In genomic region chr3:160115387-160115786, GRCh38 we compare ENCODE assay signal across 17 cellular contexts.
DNase-seq lines count a peak whose midpoint lies in the region; ATAC-seq, FAIRE-seq and TF ChIP-seq lines count a peak whose summit lies in the region.
"Had no signal": no experiment of that assay in that cellular context is flagged by ENCODE, and none has a peak within 500 bp of the region (broad histone marks: within the 10 kb centered on the region; RNA-seq: fewer than 3 reads in every experiment).

No MANE protein-coding gene starts in this region.

- H3K4me3 Mint-ChIP-seq in natural killer cell treated with Interleukin-12 subunit alpha and Interleukin-12 subunit beta and Interleukin-15 and Interleukin-18, amount 100 ng/mL, for 72 hours = no peak overlapping the region
- H3K4me3 Mint-ChIP-seq in natural killer cell = no peak overlapping the region
- H3K4me3 Mint-ChIP-seq: CD4-positive, CD25-positive, alpha-beta regulatory T cell had no signal

- TF ChIP-seq RAD21 in liver (IDR thresholded peaks at IDR 0.05) = no peak

- no peak for TF ChIP-seq CTCF in natural killer cell (IDR thresholded peaks at IDR 0.05)
- TF ChIP-seq CTCF in liver (IDR thresholded peaks at IDR 0.05; ENCODE audit: low read depth, low read length, missing input control) = peak; percentile 6
- no peak for TF ChIP-seq CTCF in pancreas (IDR thresholded peaks at IDR 0.05)

- no peaks in the 10 kb centered on the region for H3K36me3 ChIP-seq in liver (ENCODE audit: control insufficient read depth in 4 of 4, insufficient read depth in 3 of 4, low read depth in 1 of 4, low read length in 3 of 4)
- no peaks in the 10 kb centered on the region for H3K36me3 ChIP-seq in pancreas
- H3K36me3 ChIP-seq: BLaER1 treated with 17β-estradiol and CSF1 and Interleukin-3, amounts not matched to agents 10 nM and 100 nM; HAP-1 had no signal

- H3K27me3 Mint-ChIP-seq in natural killer cell treated with Interleukin-12 subunit alpha and Interleukin-12 subunit beta and Interleukin-15 and Interleukin-18, amount 100 ng/mL, for 72 hours = peaks cover 5 to 22% of the 10 kb centered on the region in 2 donors
- peaks cover 0 to 6% of the 10 kb centered on the region in 2 donors for H3K27me3 Mint-ChIP-seq in natural killer cell (ENCODE audit: low read depth in 2 of 2)

- H3K27ac Mint-ChIP-seq in natural killer cell treated with Interleukin-12 subunit alpha and Interleukin-12 subunit beta and Interleukin-15 and Interleukin-18, amount 100 ng/mL, for 72 hours = no peak overlapping the region
- no peak overlapping the region for H3K27ac Mint-ChIP-seq in natural killer cell
- H3K27ac Mint-ChIP-seq: CD4-positive, CD25-positive, alpha-beta regulatory T cell had no signal

- H3K27me3 ChIP-seq in liver (ENCODE audit: control insufficient read depth in 4 of 4, insufficient read depth in 4 of 4, low read length in 3 of 4) (no peaks in the 10 kb centered on the region), pancreas (no peaks in the 10 kb centered on the region)
- H3K27me3 ChIP-seq: BLaER1 treated with 17β-estradiol and CSF1 and Interleukin-3, amounts not matched to agents 10 nM and 100 nM had no signal

- peaks cover 3% of the 10 kb centered on the region for H3K9me3 Mint-ChIP-seq in natural killer cell treated with Interleukin-12 subunit alpha and Interleukin-12 subunit beta and Interleukin-15 and Interleukin-18, amount 100 ng/mL, for 72 hours
- peaks cover 0 to 3% of the 10 kb centered on the region in 2 donors for H3K9me3 Mint-ChIP-seq in natural killer cell

- ATAC-seq in natural killer cell treated with Interleukin-12 subunit alpha and Interleukin-12 subunit beta and Interleukin-15 and Interleukin-18, amount 100 ng/mL, for 72 hours = peak; percentile 9 to 48
- ATAC-seq in natural killer cell = no peak
- ATAC-seq in pancreas = peak; percentile 68 to 91 (median 86)

- FAIRE-seq in pancreas (lab: Jason Lieb, UNC) = no peak
- FAIRE-seq: G401.6, GM12891, GM19239, H1 had no signal

- intact Hi-C loops in natural killer cell (cut with micrococcal nuclease) (no loop called here), pancreas (cut with DNase I) (no loop called here)

- no peaks in the 10 kb centered on the region for H3K9me3 ChIP-seq in liver (ENCODE audit: control insufficient read depth in 4 of 4, low read length in 3 of 4)
- H3K9me3 ChIP-seq in pancreas = no peaks in the 10 kb centered on the region

- DNase-seq in natural killer cell treated with Interleukin-12 subunit alpha and Interleukin-12 subunit beta and Interleukin-15 and Interleukin-18, amount 100 ng/mL, for 72 hours (ENCODE audit: low spot score) = no peak
- DNase-seq in natural killer cell (no peak), pancreas (peak in 3 of 6 donors; percentile 32 to 52 (median 46)), KG1 (lab: John Stamatoyannopoulos, UW) (no peak), NCI-H510A (lab: John Stamatoyannopoulos, UW) (no peak), UCSD-AML1 (lab: John Stamatoyannopoulos, UW; ENCODE audit: unreplicated experiment) (no peak)
- DNase-seq: ACHN; CD4-positive, CD25-positive, alpha-beta regulatory T cell; DMS 273 treated with DMSO at 0.1 percent for 48 hours; EL had no signal

- H3K4me3 ChIP-seq in liver (ENCODE audit: low read depth in 1 of 3, low read length in 3 of 3) (no peak overlapping the region), pancreas (no peak overlapping the region)
- H3K4me3 ChIP-seq: BLaER1 treated with 17β-estradiol and CSF1 and Interleukin-3, amounts not matched to agents 10 nM and 100 nM; HAP-1 had no signal

- H3K36me3 Mint-ChIP-seq in natural killer cell treated with Interleukin-12 subunit alpha and Interleukin-12 subunit beta and Interleukin-15 and Interleukin-18, amount 100 ng/mL, for 72 hours = peaks cover 5% of the 10 kb centered on the region
- no peaks in the 10 kb centered on the region for H3K36me3 Mint-ChIP-seq in natural killer cell
- H3K36me3 Mint-ChIP-seq: CD4-positive, CD25-positive, alpha-beta regulatory T cell had no signal

- no peak overlapping the region for H3K9ac ChIP-seq in liver (ENCODE audit: low read depth in 1 of 2, low read length in 2 of 2)
- H3K9ac ChIP-seq: BLaER1 treated with 17β-estradiol and CSF1 and Interleukin-3, amounts not matched to agents 10 nM and 100 nM had no signal

- 64% methylated on average over 2 of the region's 2 CpGs for WGBS in liver
- WGBS in pancreas, 2 donors = 50 to 58% methylated on average over 2 of the region's 2 CpGs

- H3K4me1 ChIP-seq in liver (ENCODE audit: control insufficient read depth in 4 of 4, insufficient read depth in 4 of 4, low read length in 3 of 4) (peaks cover 8 to 11% (median 9%) of the 10 kb centered on the region in 4 donors), pancreas (peaks cover 0 to 5% (median 5%) of the 10 kb centered on the region in 3 donors)
- H3K4me1 ChIP-seq: BLaER1 treated with 17β-estradiol and CSF1 and Interleukin-3, amounts not matched to agents 10 nM and 100 nM had no signal

- H3K27ac ChIP-seq in liver (ENCODE audit: low read depth in 1 of 2, low read length in 2 of 2) (no peak overlapping the region), pancreas (no peak overlapping the region)
- H3K27ac ChIP-seq: BLaER1 treated with 17β-estradiol and CSF1 and Interleukin-3, amounts not matched to agents 10 nM and 100 nM had no signal

- no peaks in the 10 kb centered on the region for H3K4me1 Mint-ChIP-seq in natural killer cell treated with Interleukin-12 subunit alpha and Interleukin-12 subunit beta and Interleukin-15 and Interleukin-18, amount 100 ng/mL, for 72 hours (ENCODE audit: low read depth in 2 of 2)
- H3K4me1 Mint-ChIP-seq in natural killer cell = no peaks in the 10 kb centered on the region

TF ChIP-seq in liver, 16 proteins besides CTCF, POLR2A, EP300 and RAD21:
- TF ChIP-seq NR2F2 (IDR thresholded peaks at IDR 0.05) (no peak), RXRA (IDR thresholded peaks at IDR 0.05) (peak in 1 of 2 donors; percentile 14), HNF4A (conservative IDR thresholded peaks at IDR 0.05) (peak in 1 of 2 donors; percentile 16)

Comparison
In these comparisons a context has a peak if more than half of its experiments do, and no peak if none do; other contexts are left out.
1. ATAC-seq: peak in natural killer cell treated with Interleukin-12 subunit alpha and Interleukin-12 subunit beta and Interleukin-15 and Interleukin-18, amount 100 ng/mL, for 72 hours (2 of 2) and pancreas (4 of 4); none in natural killer cell (0 of 3).